ENCODE assay signal across 27 cellular contexts in the genomic region with DNA sequence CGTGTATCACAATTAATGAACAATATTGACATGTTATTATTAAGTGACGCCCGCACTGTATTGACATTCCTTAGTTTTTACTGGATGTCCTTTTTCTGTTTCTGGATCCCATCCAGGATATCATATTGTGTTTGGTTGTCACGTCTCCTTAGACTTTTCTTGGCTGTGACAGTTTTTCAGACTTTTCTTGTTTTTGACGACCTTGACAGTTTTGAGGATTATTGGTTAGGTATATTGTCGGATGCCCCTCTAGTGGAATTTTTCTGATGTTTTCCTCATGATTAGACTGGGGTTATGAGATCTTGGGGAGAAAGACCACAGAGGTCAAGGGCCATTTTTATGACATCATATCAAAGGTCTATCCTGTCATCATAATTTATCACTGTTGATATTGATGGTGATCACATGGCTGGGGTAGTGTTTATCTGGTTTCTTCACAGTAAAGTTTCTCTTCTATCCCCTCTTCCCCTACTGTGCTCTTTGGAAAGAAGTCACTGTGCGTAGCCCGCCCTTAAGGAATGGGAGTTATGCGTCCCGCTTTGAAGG.
"Had no signal": no experiment of that assay in that cellular context is flagged by ENCODE, and none has a peak within 500 bp of the region (broad histone marks: within the 10 kb centered on the region; RNA-seq: fewer than 3 reads in every experiment).

No MANE protein-coding gene starts in this region.

- DNase-seq: activated B cell treated with CpG ODN at 0.5 μM for 24 hours; activated CD4-positive, alpha-beta T cell treated with anti-CD3 and anti-CD28 coated beads for 48 hours; activated CD4-positive, alpha-beta T cell treated with anti-CD3 and anti-CD28 coated beads, Interleukin-2, amount 50 U/mL, for 1 hour; activated CD4-positive, alpha-beta T cell treated with anti-CD3 and anti-CD28 coated beads, Interleukin-2, amount 50 U/mL, for 48 hours; activated CD8-positive, alpha-beta memory T cell treated with anti-CD3 and anti-CD28 coated beads for 24 hours; activated CD8-positive, alpha-beta T cell treated with anti-CD3 and anti-CD28 coated beads for 36 hours; activated effector memory CD4-positive, alpha-beta T cell treated with Interleukin-2 at 50 U/mL for 16 hours; activated gamma-delta T cell treated with Interleukin-2 at 50 U/mL for 16 hours; activated naive CD4-positive, alpha-beta T cell treated with anti-CD3 and anti-CD28 coated beads, Interleukin-2, amount 50 U/mL, for 16 hours; activated naive CD4-positive, alpha-beta T cell treated with Interleukin-2 at 50 U/mL for 16 hours; activated naive CD8-positive, alpha-beta T cell treated with anti-CD3 and anti-CD28 coated beads, Interleukin-2, amount 10 ng/mL, durations not matched to agents 7 days and 5 days; activated T-cell treated with anti-CD3 and anti-CD28 coated beads, Interleukin-2, amount 50 U/mL, for 4 hours; dorsolateral prefrontal cortex; effector memory CD4-positive, alpha-beta T cell; endodermal cell; foreskin keratinocyte; heart right ventricle; T-cell; T1000; WERI-Rb-1 had no signal

- H3K36me3 ChIP-seq: WERI-Rb-1 had no signal

- H3K4me1 ChIP-seq: ascending aorta, foreskin keratinocyte, gastroesophageal sphincter had no signal

- H3K4me3 ChIP-seq: ascending aorta, coronary artery, dorsolateral prefrontal cortex, gastroesophageal sphincter, heart right ventricle had no signal

- H3K27ac ChIP-seq: ascending aorta, coronary artery, dorsolateral prefrontal cortex, foreskin keratinocyte, gastroesophageal sphincter, heart right ventricle, WERI-Rb-1 had no signal

- FAIRE-seq: bronchial epithelial cell had no signal

- H3K9me3 ChIP-seq: ascending aorta, gastroesophageal sphincter, heart right ventricle had no signal

- ATAC-seq: activated CD4-positive, CD25-positive, alpha-beta regulatory T cell treated with anti-CD3 and anti-CD28 coated beads, Interleukin-2, amount 50 U/mL, for 24 hours; activated CD8-positive, alpha-beta T cell treated with anti-CD3 and anti-CD28 coated beads for 36 hours; activated T-cell treated with anti-CD3 and anti-CD28 coated beads, Interleukin-2, amount 50 U/mL, for 4 hours; activated T-helper 17 cell treated with anti-CD3 and anti-CD28 coated beads, Interleukin-2, amount 50 U/mL, for 72 hours; esophagus mucosa; foreskin keratinocyte; gastroesophageal sphincter; heart right ventricle; T-cell had no signal

- H3K27me3 ChIP-seq: ascending aorta, dorsolateral prefrontal cortex, foreskin keratinocyte, gastroesophageal sphincter, heart right ventricle had no signal
